ENCODE assay signal across 12 cellular contexts in genomic region chr2:237181844-237182243, GRCh38.
DNase-seq lines count a peak whose midpoint lies in the region; ATAC-seq and TF ChIP-seq lines count a peak whose summit lies in the region.
"Had no signal": no experiment of that assay in that cellular context is flagged by ENCODE, and none has a peak within 500 bp of the region (broad histone marks: within the 10 kb centered on the region; RNA-seq: fewer than 3 reads in every experiment).

No MANE protein-coding gene starts in this region.

- ATAC-seq in foreskin keratinocyte: peak; percentile 25
- ATAC-seq in psoas muscle: peak in 3 of 4 donors; percentile 38 to 73 (median 60)
- ATAC-seq in HG03175 (IDR thresholded peaks at IDR 0.05; ENCODE audit: unreplicated experiment): no peak

- 68 to 70% (median 68%) methylated on average over 4 of the region's 4 CpGs for WGBS in psoas muscle, 3 donors

- H3K9me3 ChIP-seq in psoas muscle: no peaks in the 10 kb centered on the region

- H3K4me1 ChIP-seq in foreskin keratinocyte (no peaks in the 10 kb centered on the region), psoas muscle (no peaks in the 10 kb centered on the region)

- no peak for TF ChIP-seq CTCF in foreskin keratinocyte (conservative IDR thresholded peaks at IDR 0.05)
- no peak for TF ChIP-seq CTCF in psoas muscle (IDR thresholded peaks at IDR 0.05)

- intact Hi-C loops in psoas muscle (cut with DNase I): no loop called here
- intact Hi-C loops in posterior vena cava (cut with DNase I): loop anchor here in 1 of 2 donors (5.0 kb wide), 1 partner anchor 225 kb away; no protein-coding TSS in a partner anchor

- H3K4me3 ChIP-seq in psoas muscle: no peak overlapping the region

- H3K27ac ChIP-seq in foreskin keratinocyte (no peak overlapping the region), psoas muscle (no peak overlapping the region)

- peak; percentile 82 for DNase-seq in AG20443 (ENCODE audit: low spot score)
- peak; percentile 28 for DNase-seq in T1000 (lab: John Stamatoyannopoulos, UW)
- peak in 1 of 2 donors; percentile 9 for DNase-seq in foreskin keratinocyte
- no peak for DNase-seq in psoas muscle
- no peak for DNase-seq in posterior vena cava (ENCODE audit: low spot score)
- DNase-seq in NCI-H2196 treated with DMSO at 0.1 percent for 48 hours (lab: John Stamatoyannopoulos, UW; ENCODE audit: unreplicated experiment): no peak
- DNase-seq in occipital lobe (lab: John Stamatoyannopoulos, UW): no peak
- DNase-seq: activated T-cell treated with anti-CD3 and anti-CD28 coated beads, Interleukin-2, amount 50 U/mL, for 48 hours; GOT3; NCI-H82; stimulated activated CD4-positive, alpha-beta T cell treated with anti-CD3 and anti-CD28 coated beads, Interleukin-15, amount 100 ng/mL, for 24 hours had no signal

- peaks cover 10% of the 10 kb centered on the region for H3K27me3 ChIP-seq in foreskin keratinocyte
- no peaks in the 10 kb centered on the region for H3K27me3 ChIP-seq in psoas muscle (ENCODE audit: insufficient read depth in 3 of 3, low read length in 2 of 3)

- no peaks in the 10 kb centered on the region for H3K36me3 ChIP-seq in psoas muscle (ENCODE audit: insufficient read depth in 1 of 2, low read depth in 1 of 2)

Comparison
In these comparisons a context has a peak if more than half of its experiments do, and no peak if none do; other contexts are left out.
1. DNase-seq: peak in AG20443 (single experiment) and T1000 (single experiment); none in psoas muscle (0 of 2), posterior vena cava (single experiment), NCI-H2196 treated with DMSO at 0.1 percent for 48 hours (single experiment) and occipital lobe (single experiment).